ENCODE assay signal across 19 cellular contexts in genomic region chr13:87827479-87827878, GRCh38.
DNase-seq lines count a peak whose midpoint lies in the region; ATAC-seq, FAIRE-seq and TF ChIP-seq lines count a peak whose summit lies in the region.
"Had no signal": no experiment of that assay in that cellular context is flagged by ENCODE, and none has a peak within 500 bp of the region (broad histone marks: within the 10 kb centered on the region; RNA-seq: fewer than 3 reads in every experiment).

No MANE protein-coding gene starts in this region.

- intact Hi-C loops in CD4-positive, alpha-beta memory T cell (cut with micrococcal nuclease), result no loop called here

- no peak overlapping the region for H3K4me3 Mint-ChIP-seq in CD4-positive, alpha-beta memory T cell
- H3K4me3 Mint-ChIP-seq: activated CD4-positive, alpha-beta memory T cell treated with anti-CD3 and anti-CD28 coated beads for 36 hours; activated naive CD4-positive, alpha-beta T cell treated with anti-CD3 and anti-CD28 coated beads, Interleukin-2, amount 10 ng/mL, durations not matched to agents 7 days and 5 days; brain; CD4-positive, CD25-positive, alpha-beta regulatory T cell; T-helper 1 cell treated with Interleukin-12 subunit alpha and Interleukin-12 subunit beta and Interleukin-4 antibody, amounts not matched to agents 30 μg/mL and 1 μg/mL, for 36 hours had no signal

- no peaks in the 10 kb centered on the region for H3K36me3 ChIP-seq in RWPE2 (ENCODE audit: low read depth)
- H3K36me3 ChIP-seq in CD4-positive, alpha-beta memory T cell (ENCODE audit: insufficient read depth, low read length), result no peaks in the 10 kb centered on the region
- H3K36me3 ChIP-seq: lower lobe of right lung, sigmoid colon, vagina had no signal

- ATAC-seq in RWPE2 (ENCODE audit: low read depth) (peak; percentile 84), HG03378 (IDR thresholded peaks at IDR 0.05; ENCODE audit: unreplicated experiment) (no peak)
- ATAC-seq: lower lobe of right lung had no signal

- no peaks in the 10 kb centered on the region for H3K36me3 Mint-ChIP-seq in CD4-positive, alpha-beta memory T cell
- H3K36me3 Mint-ChIP-seq: activated CD4-positive, alpha-beta memory T cell treated with anti-CD3 and anti-CD28 coated beads for 36 hours; activated naive CD4-positive, alpha-beta T cell treated with anti-CD3 and anti-CD28 coated beads, Interleukin-2, amount 10 ng/mL, durations not matched to agents 7 days and 5 days; brain; CD4-positive, CD25-positive, alpha-beta regulatory T cell had no signal

- H3K9me3 ChIP-seq in RWPE2 (ENCODE audit: severe bottlenecking), result no peaks in the 10 kb centered on the region
- H3K9me3 ChIP-seq in CD4-positive, alpha-beta memory T cell (ENCODE audit: control insufficient read depth in 1 of 2, low read length in 2 of 2), result no peaks in the 10 kb centered on the region
- H3K9me3 ChIP-seq: lower lobe of right lung, sigmoid colon, vagina had no signal

- TF ChIP-seq CTCF in RWPE2 (IDR thresholded peaks at IDR 0.05; ENCODE audit: poor library complexity, severe bottlenecking), result no peak

- CTCF ChIA-PET in CD4-positive, alpha-beta memory T cell (lab: Charles Lee; ENCODE audit: partially characterized antibody), result no interaction called here

- peaks cover 9% of the 10 kb centered on the region for H3K4me1 ChIP-seq in RWPE2 (ENCODE audit: insufficient read depth, poor library complexity, severe bottlenecking)
- no peaks in the 10 kb centered on the region for H3K4me1 ChIP-seq in CD4-positive, alpha-beta memory T cell (ENCODE audit: insufficient read depth, low read length)
- H3K4me1 ChIP-seq: lower lobe of right lung, sigmoid colon, vagina had no signal

- no peak overlapping the region for H3K27ac Mint-ChIP-seq in CD4-positive, alpha-beta memory T cell
- H3K27ac Mint-ChIP-seq: activated CD4-positive, alpha-beta memory T cell treated with anti-CD3 and anti-CD28 coated beads for 36 hours; activated naive CD4-positive, alpha-beta T cell treated with anti-CD3 and anti-CD28 coated beads, Interleukin-2, amount 10 ng/mL, durations not matched to agents 7 days and 5 days; brain; CD4-positive, CD25-positive, alpha-beta regulatory T cell; T-helper 1 cell treated with Interleukin-12 subunit alpha and Interleukin-12 subunit beta and Interleukin-4 antibody, amounts not matched to agents 30 μg/mL and 1 μg/mL, for 36 hours had no signal

- no peak overlapping the region for H3K27ac ChIP-seq in RWPE2 (ENCODE audit: poor library complexity, severe bottlenecking)
- no peak overlapping the region for H3K27ac ChIP-seq in CD4-positive, alpha-beta memory T cell (ENCODE audit: low read depth, low read length)
- H3K27ac ChIP-seq: lower lobe of right lung, sigmoid colon, vagina had no signal

- DNase-seq in H4 (ENCODE audit: low spot score) (peak; percentile 6), RWPE2 (ENCODE audit: low spot score) (no peak), fibroblast of peridontal ligament (ENCODE audit: extremely low read depth) (peak; percentile 0), urothelium cell line (ENCODE audit: low spot score) (peak; percentile 1), occipital lobe (lab: John Stamatoyannopoulos, UW) (no peak)
- DNase-seq in CD4-positive, alpha-beta memory T cell, result no peak
- DNase-seq: activated CD4-positive, alpha-beta memory T cell treated with anti-CD3 and anti-CD28 coated beads for 36 hours; activated naive CD4-positive, alpha-beta T cell treated with anti-CD3 and anti-CD28 coated beads, Interleukin-2, amount 10 ng/mL, durations not matched to agents 7 days and 5 days; CD4-positive, CD25-positive, alpha-beta regulatory T cell; cortex of kidney; DND-41; lower lobe of right lung; NCI-H2081; NCI-H524; sigmoid colon had no signal

- no peaks in the 10 kb centered on the region for H3K27me3 ChIP-seq in RWPE2 (ENCODE audit: insufficient read depth, poor library complexity, severe bottlenecking)
- H3K27me3 ChIP-seq in CD4-positive, alpha-beta memory T cell (ENCODE audit: insufficient read depth, low read length), result no peaks in the 10 kb centered on the region
- H3K27me3 ChIP-seq: sigmoid colon, vagina had no signal

- no peak overlapping the region for H3K4me3 ChIP-seq in RWPE2 (ENCODE audit: severe bottlenecking)
- H3K4me3 ChIP-seq in CD4-positive, alpha-beta memory T cell (ENCODE audit: low read length in 2 of 2), result no peak overlapping the region
- H3K4me3 ChIP-seq: lower lobe of right lung, sigmoid colon, vagina had no signal

- FAIRE-seq in urothelium cell line (lab: Jason Lieb, UNC), result no peak

- H3K27me3 Mint-ChIP-seq in CD4-positive, alpha-beta memory T cell, result no peaks in the 10 kb centered on the region
- H3K27me3 Mint-ChIP-seq: activated CD4-positive, alpha-beta memory T cell treated with anti-CD3 and anti-CD28 coated beads for 36 hours; activated naive CD4-positive, alpha-beta T cell treated with anti-CD3 and anti-CD28 coated beads, Interleukin-2, amount 10 ng/mL, durations not matched to agents 7 days and 5 days; brain; CD4-positive, CD25-positive, alpha-beta regulatory T cell had no signal

- H3K4me1 Mint-ChIP-seq in CD4-positive, alpha-beta memory T cell, result no peaks in the 10 kb centered on the region
- H3K4me1 Mint-ChIP-seq: activated naive CD4-positive, alpha-beta T cell treated with anti-CD3 and anti-CD28 coated beads, Interleukin-2, amount 10 ng/mL, durations not matched to agents 7 days and 5 days; brain; CD4-positive, CD25-positive, alpha-beta regulatory T cell had no signal

- POLR2A ChIA-PET in CD4-positive, alpha-beta memory T cell (lab: Charles Lee; ENCODE audit: partially characterized antibody), result no interaction called here

- H3K9me3 Mint-ChIP-seq in CD4-positive, alpha-beta memory T cell, result peaks cover 0 to 8% (median 2%) of the 10 kb centered on the region in 8 donors
- H3K9me3 Mint-ChIP-seq: brain had no signal

Comparison
In these comparisons a context has a peak if more than half of its experiments do, and no peak if none do; other contexts are left out.
1. DNase-seq: peak in H4 (single experiment), fibroblast of peridontal ligament (single experiment) and urothelium cell line (single experiment); none in RWPE2 (single experiment), CD4-positive, alpha-beta memory T cell (0 of 5) and occipital lobe (single experiment).